In the genomic region with DNA sequence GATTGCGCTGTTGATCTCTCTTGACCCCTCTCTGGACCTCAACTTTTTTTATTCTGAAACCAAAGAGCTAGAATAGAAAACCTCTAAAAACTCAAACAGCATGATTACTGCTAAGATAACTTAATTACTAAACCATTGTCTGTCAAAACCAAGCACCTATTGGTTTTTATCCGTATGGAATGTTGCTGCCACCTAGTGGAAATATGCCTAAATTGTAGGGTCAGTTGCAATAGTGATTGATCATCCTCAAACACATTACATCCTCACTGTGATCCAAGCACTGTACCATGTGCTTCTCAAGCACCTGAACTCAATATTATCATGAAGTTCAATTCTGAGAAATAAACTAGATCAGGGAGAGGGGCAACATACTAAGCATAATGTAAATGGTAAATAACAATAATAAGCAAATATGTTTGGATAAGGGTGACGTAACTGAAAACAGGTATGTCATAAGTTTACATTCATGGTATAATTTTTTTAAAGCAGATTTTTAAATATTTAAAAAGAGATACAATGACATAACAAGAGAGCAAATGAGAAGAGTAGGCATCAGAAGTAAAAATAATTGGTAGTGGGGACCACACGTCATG, we compare ENCODE assay signal across 1 cellular context.
TF ChIP-seq lines count a peak whose summit lies in the region.

No MANE protein-coding gene starts in this region.

TF ChIP-seq in GM23338, 12 proteins besides CTCF, POLR2A, EP300 and RAD21 (continued from another document):
- TF ChIP-seq, protein P1, sequence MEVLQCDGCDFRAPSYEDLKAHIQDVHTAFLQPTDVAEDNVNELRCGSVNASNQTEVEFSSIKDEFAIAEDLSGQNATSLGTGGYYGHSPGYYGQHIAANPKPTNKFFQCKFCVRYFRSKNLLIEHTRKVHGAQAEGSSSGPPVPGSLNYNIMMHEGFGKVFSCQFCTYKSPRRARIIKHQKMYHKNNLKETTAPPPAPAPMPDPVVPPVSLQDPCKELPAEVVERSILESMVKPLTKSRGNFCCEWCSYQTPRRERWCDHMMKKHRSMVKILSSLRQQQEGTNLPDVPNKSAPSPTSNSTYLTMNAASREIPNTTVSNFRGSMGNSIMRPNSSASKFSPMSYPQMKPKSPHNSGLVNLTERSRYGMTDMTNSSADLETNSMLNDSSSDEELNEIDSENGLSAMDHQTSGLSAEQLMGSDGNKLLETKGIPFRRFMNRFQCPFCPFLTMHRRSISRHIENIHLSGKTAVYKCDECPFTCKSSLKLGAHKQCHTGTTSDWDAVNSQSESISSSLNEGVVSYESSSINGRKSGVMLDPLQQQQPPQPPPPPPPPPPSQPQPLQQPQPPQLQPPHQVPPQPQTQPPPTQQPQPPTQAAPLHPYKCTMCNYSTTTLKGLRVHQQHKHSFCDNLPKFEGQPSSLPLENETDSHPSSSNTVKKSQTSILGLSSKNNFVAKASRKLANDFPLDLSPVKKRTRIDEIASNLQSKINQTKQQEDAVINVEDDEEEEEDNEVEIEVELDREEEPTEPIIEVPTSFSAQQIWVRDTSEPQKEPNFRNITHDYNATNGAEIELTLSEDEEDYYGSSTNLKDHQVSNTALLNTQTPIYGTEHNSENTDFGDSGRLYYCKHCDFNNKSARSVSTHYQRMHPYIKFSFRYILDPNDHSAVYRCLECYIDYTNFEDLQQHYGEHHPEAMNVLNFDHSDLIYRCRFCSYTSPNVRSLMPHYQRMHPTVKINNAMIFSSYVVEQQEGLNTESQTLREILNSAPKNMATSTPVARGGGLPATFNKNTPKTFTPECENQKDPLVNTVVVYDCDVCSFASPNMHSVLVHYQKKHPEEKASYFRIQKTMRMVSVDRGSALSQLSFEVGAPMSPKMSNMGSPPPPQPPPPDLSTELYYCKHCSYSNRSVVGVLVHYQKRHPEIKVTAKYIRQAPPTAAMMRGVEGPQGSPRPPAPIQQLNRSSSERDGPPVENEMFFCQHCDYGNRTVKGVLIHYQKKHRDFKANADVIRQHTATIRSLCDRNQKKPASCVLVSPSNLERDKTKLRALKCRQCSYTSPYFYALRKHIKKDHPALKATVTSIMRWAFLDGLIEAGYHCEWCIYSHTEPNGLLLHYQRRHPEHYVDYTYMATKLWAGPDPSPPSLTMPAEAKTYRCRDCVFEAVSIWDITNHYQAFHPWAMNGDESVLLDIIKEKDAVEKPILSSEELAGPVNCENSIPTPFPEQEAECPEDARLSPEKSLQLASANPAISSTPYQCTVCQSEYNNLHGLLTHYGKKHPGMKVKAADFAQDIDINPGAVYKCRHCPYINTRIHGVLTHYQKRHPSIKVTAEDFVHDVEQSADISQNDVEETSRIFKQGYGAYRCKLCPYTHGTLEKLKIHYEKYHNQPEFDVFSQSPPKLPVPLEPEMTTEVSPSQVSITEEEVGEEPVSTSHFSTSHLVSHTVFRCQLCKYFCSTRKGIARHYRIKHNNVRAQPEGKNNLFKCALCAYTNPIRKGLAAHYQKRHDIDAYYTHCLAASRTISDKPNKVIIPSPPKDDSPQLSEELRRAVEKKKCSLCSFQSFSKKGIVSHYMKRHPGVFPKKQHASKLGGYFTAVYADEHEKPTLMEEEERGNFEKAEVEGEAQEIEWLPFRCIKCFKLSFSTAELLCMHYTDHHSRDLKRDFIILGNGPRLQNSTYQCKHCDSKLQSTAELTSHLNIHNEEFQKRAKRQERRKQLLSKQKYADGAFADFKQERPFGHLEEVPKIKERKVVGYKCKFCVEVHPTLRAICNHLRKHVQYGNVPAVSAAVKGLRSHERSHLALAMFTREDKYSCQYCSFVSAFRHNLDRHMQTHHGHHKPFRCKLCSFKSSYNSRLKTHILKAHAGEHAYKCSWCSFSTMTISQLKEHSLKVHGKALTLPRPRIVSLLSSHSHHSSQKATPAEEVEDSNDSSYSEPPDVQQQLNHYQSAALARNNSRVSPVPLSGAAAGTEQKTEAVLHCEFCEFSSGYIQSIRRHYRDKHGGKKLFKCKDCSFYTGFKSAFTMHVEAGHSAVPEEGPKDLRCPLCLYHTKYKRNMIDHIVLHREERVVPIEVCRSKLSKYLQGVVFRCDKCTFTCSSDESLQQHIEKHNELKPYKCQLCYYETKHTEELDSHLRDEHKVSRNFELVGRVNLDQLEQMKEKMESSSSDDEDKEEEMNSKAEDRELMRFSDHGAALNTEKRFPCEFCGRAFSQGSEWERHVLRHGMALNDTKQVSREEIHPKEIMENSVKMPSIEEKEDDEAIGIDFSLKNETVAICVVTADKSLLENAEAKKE (CRISPR knock-in tag; IDR thresholded peaks at IDR 0.05) = no peak
- no peak for TF ChIP-seq EZH2phosphoT487 (IDR thresholded peaks at IDR 0.05; ENCODE audit: unreplicated experiment)
- no peak for TF ChIP-seq STAT1 (IDR thresholded peaks at IDR 0.05; ENCODE audit: unreplicated experiment)
- no peak for TF ChIP-seq POLR2AphosphoS5 (IDR thresholded peaks at IDR 0.05; ENCODE audit: low read depth)
- TF ChIP-seq CREB1 (CRISPR knock-in tag; IDR thresholded peaks at IDR 0.05; ENCODE audit: low read depth) = no peak
- no peak for TF ChIP-seq ZNF114 (CRISPR knock-in tag; IDR thresholded peaks at IDR 0.05)
- no peak for TF ChIP-seq ETS1 (IDR thresholded peaks at IDR 0.05)
- no peak for TF ChIP-seq NANOG (IDR thresholded peaks at IDR 0.05; ENCODE audit: borderline replicate concordance)
